14 cellular contexts compared by ENCODE assay signal in the genomic region with DNA sequence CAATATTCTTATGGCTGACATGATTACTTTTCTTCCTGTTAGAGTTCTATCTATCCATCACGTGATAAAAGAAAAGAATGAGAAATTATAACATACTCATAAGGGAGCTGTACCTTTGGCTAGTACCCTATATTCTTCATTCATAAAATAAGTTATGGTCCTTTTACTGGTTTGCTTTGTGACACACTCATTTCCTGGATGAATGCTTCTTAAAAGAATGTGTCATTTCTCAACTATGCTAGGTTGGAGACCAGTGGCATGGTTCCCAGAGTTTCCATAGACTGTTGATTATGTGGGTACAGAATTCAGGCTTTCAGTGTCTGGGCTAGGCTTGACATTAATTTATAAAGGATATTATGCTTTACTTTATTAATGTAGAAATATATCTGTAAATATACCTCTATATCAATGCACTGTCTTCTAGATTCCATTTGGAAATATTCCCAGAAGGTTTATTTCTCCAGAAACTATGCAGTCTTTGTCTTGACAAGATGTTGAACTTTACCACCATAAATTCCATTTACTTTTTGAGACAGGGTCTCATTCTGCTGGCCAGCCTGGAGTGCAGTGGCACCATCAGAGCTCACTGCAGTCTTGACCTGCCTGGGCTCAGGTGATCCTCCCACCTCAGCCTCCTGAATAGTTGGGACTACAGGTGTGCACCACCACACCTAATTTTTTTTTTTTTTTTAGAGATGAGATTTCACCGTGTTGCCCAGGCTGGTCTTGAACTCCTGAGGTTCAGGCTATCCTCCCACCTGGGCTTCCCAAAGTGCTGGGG. TPM values are rescaled to one million over a fixed set of nuclear protein-coding genes. Genes with fewer than 3 reads are reported as not detected.
A peak's percentile ranks its signal among the peaks of the same experiment; 100 is the strongest.
DNase-seq lines count a peak whose midpoint lies in the region; ATAC-seq, FAIRE-seq and TF ChIP-seq lines count a peak whose summit lies in the region.
"Had no signal": no experiment of that assay in that cellular context is flagged by ENCODE, and none has a peak within 500 bp of the region (broad histone marks: within the 10 kb centered on the region; RNA-seq: fewer than 3 reads in every experiment).

No MANE protein-coding gene starts in this region.

- H3K4me3 ChIP-seq in A549 (no peak overlapping the region), BE2C (ENCODE audit: low read depth, low read length) (no peak overlapping the region)
- H3K4me3 ChIP-seq: vagina had no signal

- H3K4me1 Mint-ChIP-seq in MCF 10A (ENCODE audit: insufficient read depth, unreplicated experiment): peaks cover 21% of the 10 kb centered on the region
- peaks cover 4% of the 10 kb centered on the region for H3K4me1 Mint-ChIP-seq in activated T-helper 1 cell treated with anti-CD3 and anti-CD28 coated beads, Interleukin-12 subunit alpha, Interleukin-12 subunit beta, Interleukin-2, Interleukin-4 antibody, amounts not matched to agents 30 ng/mL and 10 ng/mL and 1 ng/mL, durations not matched to agents 14 hours and 24 hours and 36 hours (ENCODE audit: low read depth)
- H3K4me1 Mint-ChIP-seq: CD4-positive, alpha-beta memory T cell had no signal

- WGBS in A549 (ENCODE audit: missing lambda C conversion rate): 0% methylated on average over 1 of the region's 2 CpGs

- peak; percentile 25 to 71; a peak in 3 of 5 replicates for TF ChIP-seq EP300 in A549 (IDR thresholded peaks at IDR 0.05)

- H3K9me3 ChIP-seq in A549 (no peaks in the 10 kb centered on the region), BE2C (no peaks in the 10 kb centered on the region)
- H3K9me3 ChIP-seq: vagina had no signal

- TF ChIP-seq RAD21 in A549 (conservative IDR thresholded peaks at IDR 0.05 in 1 of 2, IDR thresholded peaks at IDR 0.05 in 1 of 2): 0 out of 5 replicates have a peak, but pooled peaks of 1 of the 2 experiments have one; percentile 8

- no TSS peak for BruUV-seq in MCF 10A (replicated peaks; lab: Mats Ljungman, UMichigan)

- no peak for TF ChIP-seq CTCF in A549 (IDR thresholded peaks at IDR 0.05)
- no peak for TF ChIP-seq CTCF in MCF 10A (IDR thresholded peaks at IDR 0.05; ENCODE audit: unreplicated experiment)
- TF ChIP-seq CTCF in BE2C (IDR thresholded peaks at IDR 0.05; ENCODE audit: low read depth, low read length): no peak

- intact Hi-C loops in MCF 10A (cut with micrococcal nuclease) (loop anchor here (5.0 kb wide), 2 partner anchors 71 to 141 kb away; a partner anchor contains a TSS), left colon (cut with DNase I, micrococcal nuclease) (no loop called here)
- intact Hi-C loops in activated T-helper 1 cell treated with anti-CD3 and anti-CD28 coated beads, Interleukin-12 subunit alpha, Interleukin-12 subunit beta, Interleukin-2, Interleukin-4 antibody, amounts not matched to agents 30 ng/mL and 10 ng/mL and 1 ng/mL, durations not matched to agents 14 hours and 24 hours and 36 hours (cut with micrococcal nuclease): no loop called here

- DNase-seq in A549 (ENCODE audit: low read depth in 1 of 2, low spot score in 1 of 2) (peak; percentile 52 to 76), HS-5 (ENCODE audit: low read depth) (peak; percentile 90), MCF 10A (ENCODE audit: unreplicated experiment) (peak; percentile 90), left colon (no peak), BE2C (no peak), C1 segment of cervical spinal cord (lab: John Stamatoyannopoulos, UW) (no peak)
- DNase-seq in activated T-helper 1 cell treated with anti-CD3 and anti-CD28 coated beads, Interleukin-12 subunit alpha, Interleukin-12 subunit beta, Interleukin-2, Interleukin-4 antibody, amounts not matched to agents 30 ng/mL and 10 ng/mL and 1 ng/mL, durations not matched to agents 14 hours and 24 hours and 36 hours (ENCODE audit: low spot score): no peak
- DNase-seq: activated gamma-delta T cell; CD4-positive, alpha-beta memory T cell; NCI-H526 treated with DMSO at 0.1 percent for 48 hours had no signal

- no peaks in the 10 kb centered on the region for H3K9me3 Mint-ChIP-seq in MCF 10A (ENCODE audit: unreplicated experiment)
- H3K9me3 Mint-ChIP-seq in activated T-helper 1 cell treated with anti-CD3 and anti-CD28 coated beads, Interleukin-12 subunit alpha, Interleukin-12 subunit beta, Interleukin-2, Interleukin-4 antibody, amounts not matched to agents 30 ng/mL and 10 ng/mL and 1 ng/mL, durations not matched to agents 14 hours and 24 hours and 36 hours: no peaks in the 10 kb centered on the region
- H3K9me3 Mint-ChIP-seq: CD4-positive, alpha-beta memory T cell had no signal

- peak; percentile 80 for FAIRE-seq in A549 (lab: Jason Lieb, UNC)
- FAIRE-seq: endometrium, H54 had no signal

- no peaks in the 10 kb centered on the region for H3K36me3 ChIP-seq in BE2C
- H3K36me3 ChIP-seq: vagina had no signal

- CTCF ChIA-PET in A549 (lab: Yijun Ruan, JAX) (interaction anchor here (1.2 to 1.7 kb wide), 2 partner anchors 141 to 166 kb away, joined by 3 to 7 read pairs; a partner anchor contains a TSS), MCF 10A (lab: Yijun Ruan, JAX) (interaction anchor here (1.2 to 2.4 kb wide), 4 partner anchors 16 to 296 kb away, joined by 3 to 14 read pairs (median 5); no protein-coding TSS in a partner anchor)

- H3K27me3 Mint-ChIP-seq in MCF 10A (ENCODE audit: insufficient read depth, unreplicated experiment): no peaks in the 10 kb centered on the region
- no peaks in the 10 kb centered on the region for H3K27me3 Mint-ChIP-seq in activated T-helper 1 cell treated with anti-CD3 and anti-CD28 coated beads, Interleukin-12 subunit alpha, Interleukin-12 subunit beta, Interleukin-2, Interleukin-4 antibody, amounts not matched to agents 30 ng/mL and 10 ng/mL and 1 ng/mL, durations not matched to agents 14 hours and 24 hours and 36 hours (ENCODE audit: insufficient read depth)
- H3K27me3 Mint-ChIP-seq: CD4-positive, alpha-beta memory T cell had no signal

- H3K27ac ChIP-seq in A549: peak overlapping the region; percentile 83 to 87
- H3K27ac ChIP-seq: vagina had no signal

- peaks cover 21% of the 10 kb centered on the region for H3K36me3 Mint-ChIP-seq in MCF 10A (ENCODE audit: insufficient read depth, unreplicated experiment)
- H3K36me3 Mint-ChIP-seq in activated T-helper 1 cell treated with anti-CD3 and anti-CD28 coated beads, Interleukin-12 subunit alpha, Interleukin-12 subunit beta, Interleukin-2, Interleukin-4 antibody, amounts not matched to agents 30 ng/mL and 10 ng/mL and 1 ng/mL, durations not matched to agents 14 hours and 24 hours and 36 hours (ENCODE audit: low read depth): peaks cover 5% of the 10 kb centered on the region

- no peak for TF ChIP-seq POLR2A in A549 (IDR thresholded peaks at IDR 0.05; ENCODE audit: low read length)

- H3K4me1 ChIP-seq in A549 (peaks cover 89% of the 10 kb centered on the region), BE2C (no peaks in the 10 kb centered on the region)
- H3K4me1 ChIP-seq: vagina had no signal

- peak overlapping the region; percentile 76 for H3K4me2 ChIP-seq in A549

- ATAC-seq in A549 (peak; percentile 76 to 79), left colon (peak; percentile 76), HG02588 (IDR thresholded peaks at IDR 0.05; ENCODE audit: unreplicated experiment) (no peak)

- H3K4me3 Mint-ChIP-seq in MCF 10A (ENCODE audit: unreplicated experiment): no peak overlapping the region
- H3K4me3 Mint-ChIP-seq in activated T-helper 1 cell treated with anti-CD3 and anti-CD28 coated beads, Interleukin-12 subunit alpha, Interleukin-12 subunit beta, Interleukin-2, Interleukin-4 antibody, amounts not matched to agents 30 ng/mL and 10 ng/mL and 1 ng/mL, durations not matched to agents 14 hours and 24 hours and 36 hours: no peak overlapping the region

- POLR2A ChIA-PET in A549 (lab: Yijun Ruan, JAX) (no interaction called here), MCF 10A (lab: Yijun Ruan, JAX) (interaction anchor here (1.2 to 1.5 kb wide), 2 partner anchors 9 to 134 kb away, joined by 4 read pairs; no protein-coding TSS in a partner anchor)

- H3K27ac Mint-ChIP-seq in MCF 10A (ENCODE audit: low read depth, unreplicated experiment): peak overlapping the region; percentile 57
- no peak overlapping the region for H3K27ac Mint-ChIP-seq in activated T-helper 1 cell treated with anti-CD3 and anti-CD28 coated beads, Interleukin-12 subunit alpha, Interleukin-12 subunit beta, Interleukin-2, Interleukin-4 antibody, amounts not matched to agents 30 ng/mL and 10 ng/mL and 1 ng/mL, durations not matched to agents 14 hours and 24 hours and 36 hours
- H3K27ac Mint-ChIP-seq: CD4-positive, alpha-beta memory T cell had no signal

- no peaks in the 10 kb centered on the region for H3K27me3 ChIP-seq in BE2C
- H3K27me3 ChIP-seq: vagina had no signal

TF ChIP-seq in A549, 52 proteins besides CTCF, POLR2A, EP300 and RAD21 (continues in another document):
- TF ChIP-seq RARB (CRISPR knock-in tag; IDR thresholded peaks at IDR 0.05): no peak
- no peak for TF ChIP-seq EHF (CRISPR knock-in tag; IDR thresholded peaks at IDR 0.05)
- TF ChIP-seq RCOR1 (IDR thresholded peaks at IDR 0.05; ENCODE audit: low read depth, low read length): no peak
- TF ChIP-seq EHMT2 (IDR thresholded peaks at IDR 0.05; ENCODE audit: low read depth): no peak
- no peak for TF ChIP-seq TFCP2L1 (CRISPR knock-in tag; IDR thresholded peaks at IDR 0.05)
- TF ChIP-seq, protein P1, sequence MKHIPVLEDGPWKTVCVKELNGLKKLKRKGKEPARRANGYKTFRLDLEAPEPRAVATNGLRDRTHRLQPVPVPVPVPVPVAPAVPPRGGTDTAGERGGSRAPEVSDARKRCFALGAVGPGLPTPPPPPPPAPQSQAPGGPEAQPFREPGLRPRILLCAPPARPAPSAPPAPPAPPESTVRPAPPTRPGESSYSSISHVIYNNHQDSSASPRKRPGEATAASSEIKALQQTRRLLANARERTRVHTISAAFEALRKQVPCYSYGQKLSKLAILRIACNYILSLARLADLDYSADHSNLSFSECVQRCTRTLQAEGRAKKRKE (CRISPR knock-in tag; IDR thresholded peaks at IDR 0.05; ENCODE audit: low read depth): no peak
- peak; percentile 43; the same call in 1 of the 2 replicates for TF ChIP-seq FOSL2 (IDR thresholded peaks at IDR 0.05)
- TF ChIP-seq FOSL2 (CRISPR knock-in tag; IDR thresholded peaks at IDR 0.05): peak; percentile 82
- TF ChIP-seq, protein P2, sequence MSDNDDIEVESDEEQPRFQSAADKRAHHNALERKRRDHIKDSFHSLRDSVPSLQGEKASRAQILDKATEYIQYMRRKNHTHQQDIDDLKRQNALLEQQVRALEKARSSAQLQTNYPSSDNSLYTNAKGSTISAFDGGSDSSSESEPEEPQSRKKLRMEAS (IDR thresholded peaks at IDR 0.05): peak; percentile 57

RNA-seq across cellular contexts. Expression of a gene that starts 23.8 kb away (rescaled TPM):
- polyA plus RNA-seq in A549 (2011; rRNA removed) (10.2 and 12.7 TPM in 2 replicates), A549 (2017; fragmentation: RNase III; extraction: RNeasy Plus Mini Kit Qiagen cat#74134 plus additional on column Dnase treatment) (8.7 to 10.4 TPM (median 9.9 TPM) in 3 replicates)
- polyA plus RNA-seq in A549 (2012; cell fraction: cytosol; rRNA removed): 5.2 and 6.0 TPM in 2 replicates
- polyA plus RNA-seq in A549 (2012; cell fraction: nucleus; rRNA removed): 4.3 and 4.7 TPM in 2 replicates
- 3.3 and 4.1 TPM in 2 replicates for polyA minus RNA-seq in A549 (2011; rRNA and poly(A)+ RNA removed)
- total RNA-seq in MCF 10A (2022) (6.6 and 6.7 TPM in 2 replicates), left colon (1 to 10 TPM; 7.7 to 8.6 TPM)
- 7.9 and 8.2 TPM in 2 replicates for total RNA-seq in activated T-helper 1 cell treated with anti-CD3 and anti-CD28 coated beads, Interleukin-12 subunit alpha, Interleukin-12 subunit beta, Interleukin-2, Interleukin-4 antibody, amounts not matched to agents 30 ng/mL and 10 ng/mL and 1 ng/mL, durations not matched to agents 14 hours and 24 hours and 36 hours
- 9.4 TPM for polyA plus RNA-seq in BE2C (2012; ENCODE audit: insufficient read depth, insufficient read length, low read depth)

Comparison
In these comparisons a context has a peak if more than half of its experiments do, and no peak if none do; other contexts are left out.
1. DNase-seq: peak in A549 (2 of 2), HS-5 (single experiment) and MCF 10A (single experiment); none in left colon (0 of 2), activated T-helper 1 cell treated with anti-CD3 and anti-CD28 coated beads, Interleukin-12 subunit alpha, Interleukin-12 subunit beta, Interleukin-2, Interleukin-4 antibody, amounts not matched to agents 30 ng/mL and 10 ng/mL and 1 ng/mL, durations not matched to agents 14 hours and 24 hours and 36 hours (single experiment), BE2C (single experiment) and C1 segment of cervical spinal cord (0 of 14).